In genomic region chr5:122095158-122095557, GRCh38 we compare ENCODE assay signal across 18 cellular contexts. TPM values are rescaled to one million over a fixed set of nuclear protein-coding genes. Genes with fewer than 3 reads are reported as not detected.
"Had no signal": no experiment of that assay in that cellular context is flagged by ENCODE, and none has a peak within 500 bp of the region (broad histone marks: within the 10 kb centered on the region; RNA-seq: fewer than 3 reads in every experiment).

No MANE protein-coding gene starts in this region.

- H3K4me1 ChIP-seq: left ventricle myocardium inferior, lower lobe of right lung, right atrium auricular region had no signal

- H3K27me3 ChIP-seq: gastroesophageal sphincter, neutrophil, right atrium auricular region had no signal

- DNase-seq: effector memory CD4-positive, alpha-beta T cell; glutamatergic neuron; immature natural killer cell; left ventricle myocardium inferior; lower lobe of right lung; naive B cell; posterior cingulate gyrus; small intestine; stimulated activated CD4-positive, alpha-beta T cell treated with anti-CD3 and anti-CD28 coated beads, Interleukin-12 subunit alpha, Interleukin-12 subunit beta, amount 100 ng/mL, for 4 hours; stimulated activated naive CD4-positive, alpha-beta T cell treated with Interleukin-2 at 50 U/mL for 16 hours; trophoblast cell had no signal

- H3K27ac ChIP-seq: gastroesophageal sphincter, left ventricle myocardium inferior, lower lobe of right lung, neutrophil, right atrium auricular region had no signal

- H3K36me3 ChIP-seq: gastroesophageal sphincter, left ventricle myocardium inferior, lower lobe of right lung, neutrophil, right atrium auricular region had no signal

- H3K4me3 ChIP-seq: gastroesophageal sphincter, left ventricle myocardium inferior, lower lobe of right lung, right atrium auricular region had no signal

- FAIRE-seq: endometrium, keratinocyte, small intestine had no signal

- H3K9me3 ChIP-seq: gastroesophageal sphincter, left ventricle myocardium inferior, lower lobe of right lung, neutrophil, right atrium auricular region had no signal

- ATAC-seq: esophagus mucosa, gastroesophageal sphincter, lower lobe of right lung had no signal

RNA-seq across cellular contexts. Expression of gene LOX, which starts 17.1 kb away (rescaled TPM):
- polyA plus RNA-seq: immature natural killer cell had no signal

RNA-seq across cellular contexts. Expression of gene ZNF474, which starts 34.2 kb away (rescaled TPM):
- total RNA-seq: esophagus mucosa, left ventricle myocardium inferior, osteocyte, right atrium auricular region had no signal
- polyA plus RNA-seq: immature natural killer cell had no signal
